1 cellular context compared by ENCODE assay signal in the genomic region with DNA sequence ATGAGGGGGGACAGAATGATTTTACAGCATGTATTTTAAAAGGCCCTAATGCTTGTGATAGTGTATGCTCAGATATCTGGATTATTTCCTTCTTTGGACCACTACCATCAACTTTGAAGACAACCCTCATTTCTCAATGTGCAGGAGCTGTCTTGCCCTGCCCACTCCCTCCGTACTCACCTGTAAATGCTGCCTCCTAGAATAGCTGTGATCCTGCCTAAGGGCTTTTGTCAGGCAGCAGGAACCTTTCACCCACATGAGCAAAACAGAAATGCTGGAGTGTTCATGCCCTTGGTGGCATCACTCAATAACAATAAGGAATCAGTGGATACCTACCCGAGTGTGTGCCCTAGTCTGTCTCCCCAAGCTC.
TF ChIP-seq lines count a peak whose summit lies in the region.

No MANE protein-coding gene starts in this region.

TF ChIP-seq in H1, 55 proteins besides CTCF, POLR2A, EP300 and RAD21:
- no peak for TF ChIP-seq ASH2L (IDR thresholded peaks at IDR 0.05; ENCODE audit: low read length)
- TF ChIP-seq SUZ12 (IDR thresholded peaks at IDR 0.05; ENCODE audit: low read length) = no peak
- TF ChIP-seq TAF7 (optimal IDR thresholded peaks at IDR 0.05; ENCODE audit: borderline replicate concordance, low read depth, low read length) = no peak
- TF ChIP-seq GABPA (IDR thresholded peaks at IDR 0.05; ENCODE audit: borderline replicate concordance, insufficient read depth, low read length) = no peak
- no peak for TF ChIP-seq SAP30 (IDR thresholded peaks at IDR 0.05; ENCODE audit: insufficient read depth, insufficient replicate concordance, low read length)
- TF ChIP-seq NANOG (IDR thresholded peaks at IDR 0.05; ENCODE audit: insufficient read depth, low read depth, low read length, poor library complexity, severe bottlenecking) = no peak
- no peak for TF ChIP-seq SRF (IDR thresholded peaks at IDR 0.05; ENCODE audit: low read depth, low read length)
- TF ChIP-seq CBX8 (IDR thresholded peaks at IDR 0.05; ENCODE audit: borderline replicate concordance, low read depth, low read length) = no peak
- TF ChIP-seq RXRA (IDR thresholded peaks at IDR 0.05; ENCODE audit: insufficient read depth, low read depth, low read length) = no peak
- TF ChIP-seq NRF1 (IDR thresholded peaks at IDR 0.05; ENCODE audit: low read depth, low read length) = no peak
